ENCODE assay signal across 8 cellular contexts in genomic region chr9:92293452-92294296, GRCh38. TPM values are rescaled to one million over a fixed set of nuclear protein-coding genes. Genes with fewer than 3 reads are reported as not detected.
DNase-seq lines count a peak whose midpoint lies in the region; ATAC-seq, FAIRE-seq and TF ChIP-seq lines count a peak whose summit lies in the region.

TSS of gene IARS1 (minus strand) at chr9:92293697. CDS start at chr9:92289419, 4,278 bp downstream.

- 1% methylated on average over 44 of the region's 63 CpGs for WGBS in HepG2 (ENCODE audit: low lambda C conversion rate)

- peak in 1 of 2 experiments; percentile 26; a peak in 1 of 4 replicates for TF ChIP-seq EP300 in HepG2 (IDR thresholded peaks at IDR 0.05; ENCODE audit: low read depth in 2 of 2, low read length in 2 of 2)
- peak; percentile 78 for TF ChIP-seq EP300 in HepG2 (CRISPR knock-in tag; IDR thresholded peaks at IDR 0.05; ENCODE audit: borderline replicate concordance)

- peak; percentile 87 for FAIRE-seq in HepG2 (lab: Jason Lieb, UNC)

- ATAC-seq in GM19438 (IDR thresholded peaks at IDR 0.05; ENCODE audit: low read depth, unreplicated experiment) (peak; percentile 86), HG03575 (IDR thresholded peaks at IDR 0.05; ENCODE audit: extremely low read depth, insufficient number of reproducible peaks, low FRiP score, unreplicated experiment) (peak; percentile 81), HepG2 (peak; percentile 96)

- no peaks in the 10 kb centered on the region for H3K27me3 Mint-ChIP-seq in CD4-positive, alpha-beta memory T cell

- peaks cover 8% of the 10 kb centered on the region for H3K36me3 ChIP-seq in CD4-positive, alpha-beta memory T cell (ENCODE audit: insufficient read depth, low read length)
- peaks cover 4 to 40% of the 10 kb centered on the region in 2 experiments; a peak in 3 of 5 replicates for H3K36me3 ChIP-seq in HepG2 (replicated peaks in 1 of 2; ENCODE audit: control insufficient read depth in 1 of 2, insufficient read depth in 2 of 2, low read length in 2 of 2)

- CTCF ChIA-PET in CD4-positive, alpha-beta memory T cell (lab: Charles Lee; ENCODE audit: partially characterized antibody) = no interaction called here
- CTCF ChIA-PET in HepG2 (lab: Yijun Ruan, JAX; ENCODE audit: low intra/inter-chr PET ratio, low total read pairs) = no interaction called here

- H3K9ac ChIP-seq in HepG2 (ENCODE audit: insufficient read depth, low read depth, low read length) = peak within 1 kb of the TSS; percentile 93

- no peak for TF ChIP-seq RAD21 in HepG2 (CRISPR knock-in tag; IDR thresholded peaks at IDR 0.05)

- H3K9me3 Mint-ChIP-seq in CD4-positive, alpha-beta memory T cell = peaks cover 0 to 2% (median 0%) of the 10 kb centered on the region in 8 donors

- H3K4me3 ChIP-seq in CD4-positive, alpha-beta memory T cell (ENCODE audit: low read length in 2 of 2) = peak within 1 kb of the TSS; percentile 66 to 77
- peak within 1 kb of the TSS; percentile 78 to 92 (median 82) for H3K4me3 ChIP-seq in HepG2 (replicated peaks in 1 of 3; ENCODE audit: insufficient read depth in 1 of 3, low read depth in 2 of 3, low read length in 3 of 3)

- peak within 1 kb of the TSS; percentile 98 to 99 (median 99) for H3K27ac Mint-ChIP-seq in CD4-positive, alpha-beta memory T cell

- peaks cover 31% of the 10 kb centered on the region for H4K20me1 ChIP-seq in HepG2 (ENCODE audit: insufficient read depth, low read length)

- TF ChIP-seq POLR2A in HepG2 (IDR thresholded peaks at IDR 0.05; ENCODE audit: insufficient read depth in 1 of 2, low read depth in 2 of 2, low read length in 2 of 2) = peak; percentile 95 to 97

- H3K79me2 ChIP-seq in HepG2 (ENCODE audit: insufficient read depth, low read length) = peaks cover 45% of the 10 kb centered on the region

- intact Hi-C loops in CD4-positive, alpha-beta memory T cell (cut with micrococcal nuclease) = loop anchor here (1.0 to 10.0 kb wide), 5 partner anchors 32 to 1279 kb away; partner anchors contain the start of genes BICD2, CENPP, NOL8 and SPTLC1
- intact Hi-C loops in HepG2 (cut with micrococcal nuclease; ENCODE audit: unreplicated experiment) = loop anchor here (2.0 kb wide), 1 partner anchor 341 kb away; no protein-coding TSS in a partner anchor

- H2AFZ ChIP-seq in HepG2 (ENCODE audit: low read length) = no peak within 1 kb of the TSS

- POLR2A ChIA-PET in CD4-positive, alpha-beta memory T cell (lab: Charles Lee; ENCODE audit: partially characterized antibody) = interaction anchor here (0.9 to 2.6 kb wide), 2 partner anchors 14 to 32 kb away, joined by 3 to 18 read pairs; partner anchors contain the start of genes CENPP and NOL8
- POLR2A ChIA-PET in HepG2 (lab: Yijun Ruan, JAX) = interaction anchor here (1.5 kb wide), 1 partner anchor 155 kb away, joined by 5 read pairs; no protein-coding TSS in a partner anchor

- DNase-seq in CD4-positive, alpha-beta memory T cell = peak; percentile 98 to 100 (median 99)
- DNase-seq in NCI-H82 (lab: John Stamatoyannopoulos, UW) (peak; percentile 98), dermis microvascular lymphatic vessel endothelial cell (ENCODE audit: low read depth in 2 of 2) (peak; percentile 94 to 99), HepG2 (ENCODE audit: low spot score) (peak; percentile 96)
- peak; percentile 100 for DNase-seq in activated CD4-positive, alpha-beta T cell treated with anti-CD3 and anti-CD28 coated beads, Interleukin-2, amount 50 U/mL, for 48 hours
- peak; percentile 100 for DNase-seq in stimulated activated CD4-positive, alpha-beta T cell treated with anti-CD3 and anti-CD28 coated beads, Interleukin-4, amount 100 ng/mL, for 1 hour

- H3K4me1 Mint-ChIP-seq in CD4-positive, alpha-beta memory T cell = peaks cover 33 to 84% (median 61%) of the 10 kb centered on the region in 4 donors

- H3K27ac ChIP-seq in CD4-positive, alpha-beta memory T cell (ENCODE audit: low read depth, low read length) = peak within 1 kb of the TSS; percentile 66
- H3K27ac ChIP-seq in HepG2 (ENCODE audit: extremely low read length, insufficient read depth, low read length) = peak within 1 kb of the TSS; percentile 85

- H3K36me3 Mint-ChIP-seq in CD4-positive, alpha-beta memory T cell = peaks cover 17 to 37% of the 10 kb centered on the region in 2 donors

- in situ Hi-C loops in HepG2 (cut with HindIII; ENCODE audit: extremely low pct_ligation_motif_present, low pct_unique_long_range_greater_than_20kb) = no loop called here

- peak within 1 kb of the TSS; percentile 99 for H3K4me2 ChIP-seq in HepG2 (ENCODE audit: low read depth, low read length)

- peaks cover 49% of the 10 kb centered on the region for H3K4me1 ChIP-seq in CD4-positive, alpha-beta memory T cell (ENCODE audit: insufficient read depth, low read length)
- peaks cover 36% of the 10 kb centered on the region for H3K4me1 ChIP-seq in HepG2 (ENCODE audit: insufficient read depth, low read length)

- BruUV-seq in HepG2 (replicated peaks; lab: Mats Ljungman, UMichigan) = TSS peak; percentile 95

- TF ChIP-seq CTCF in HepG2 (CRISPR knock-in tag; IDR thresholded peaks at IDR 0.05) = peak; percentile 91

- H3K9me3 ChIP-seq in CD4-positive, alpha-beta memory T cell (ENCODE audit: control insufficient read depth in 1 of 2, low read length in 2 of 2) = no peaks in the 10 kb centered on the region
- H3K9me3 ChIP-seq in HepG2 (ENCODE audit: low read length) = no peaks in the 10 kb centered on the region

- H3K27me3 ChIP-seq in CD4-positive, alpha-beta memory T cell (ENCODE audit: insufficient read depth, low read length) = no peaks in the 10 kb centered on the region
- H3K27me3 ChIP-seq in HepG2 (ENCODE audit: control insufficient read depth in 1 of 2, insufficient read depth in 2 of 2, low read length in 2 of 2) = no peaks in the 10 kb centered on the region; a peak in 1 of 5 replicates

- peak within 1 kb of the TSS; percentile 97 to 100 (median 98) for H3K4me3 Mint-ChIP-seq in CD4-positive, alpha-beta memory T cell

TF ChIP-seq in HepG2, 621 proteins besides CTCF, POLR2A, EP300 and RAD21 (continues in another document):
- 0 out of 2 replicates have a peak, but pooled peaks have one; percentile 59 for TF ChIP-seq ZNF124 (CRISPR knock-in tag; IDR thresholded peaks at IDR 0.05)
- TF ChIP-seq NR3C1 (CRISPR knock-in tag; IDR thresholded peaks at IDR 0.05) = no peak
- TF ChIP-seq, protein P1, sequence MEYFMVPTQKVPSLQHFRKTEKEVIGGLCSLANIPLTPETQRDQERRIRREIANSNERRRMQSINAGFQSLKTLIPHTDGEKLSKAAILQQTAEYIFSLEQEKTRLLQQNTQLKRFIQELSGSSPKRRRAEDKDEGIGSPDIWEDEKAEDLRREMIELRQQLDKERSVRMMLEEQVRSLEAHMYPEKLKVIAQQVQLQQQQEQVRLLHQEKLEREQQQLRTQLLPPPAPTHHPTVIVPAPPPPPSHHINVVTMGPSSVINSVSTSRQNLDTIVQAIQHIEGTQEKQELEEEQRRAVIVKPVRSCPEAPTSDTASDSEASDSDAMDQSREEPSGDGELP (IDR thresholded peaks at IDR 0.05; ENCODE audit: borderline replicate concordance, low read depth) = peak; percentile 48; the same call in 1 of the 2 replicates
- peak; percentile 81 for TF ChIP-seq TBX2 (CRISPR knock-in tag; IDR thresholded peaks at IDR 0.05; ENCODE audit: borderline replicate concordance)
- TF ChIP-seq ZNF710 (CRISPR knock-in tag; IDR thresholded peaks at IDR 0.05; ENCODE audit: borderline replicate concordance) = peak; percentile 91

RNA-seq across cellular contexts. Expression of gene IARS1, which starts in this region (rescaled TPM):
- total RNA-seq in CD4-positive, alpha-beta memory T cell = 100 to 1,000 TPM; 109 to 112 TPM
- 10 to 100 TPM; 69.7 to 71.3 TPM for polyA plus RNA-seq in CD4-positive, alpha-beta memory T cell
- total RNA-seq in dermis microvascular lymphatic vessel endothelial cell = 94.9 and 122 TPM in 2 replicates
- 185 and 277 TPM in 2 replicates for total RNA-seq in HepG2 (2016; rRNA removed; fragmentation: Illumina TruSeq; extraction: Trizol)
- total RNA-seq in HepG2 (2016; cell fraction: cytosol; rRNA removed; fragmentation: Illumina TruSeq; extraction: Trizol; ENCODE audit: low read depth) = 84.7 and 106 TPM in 2 replicates
- 179 and 271 TPM in 2 replicates for total RNA-seq in HepG2 (2016; cell fraction: insoluble cytoplasmic fraction; rRNA removed; fragmentation: Illumina TruSeq; extraction: Trizol)
- total RNA-seq in HepG2 (2016; cell fraction: membrane; rRNA removed; fragmentation: Illumina TruSeq; extraction: Trizol) = 78.5 and 86.4 TPM in 2 replicates
- total RNA-seq in HepG2 (2016; cell fraction: nucleus; rRNA removed; fragmentation: Illumina TruSeq; extraction: Trizol) = 163 and 177 TPM in 2 replicates
- polyA plus RNA-seq in HepG2 (2011; rRNA removed) = 55.9 and 58.6 TPM in 2 replicates
- polyA plus RNA-seq in HepG2 (2011; cell fraction: cytosol; rRNA removed) = 29.6 and 45.6 TPM in 2 replicates
- polyA plus RNA-seq in HepG2 (2011; cell fraction: nucleus; rRNA removed) = 139 and 184 TPM in 2 replicates
- 119 and 136 TPM in 2 replicates for polyA plus RNA-seq in HepG2 (2012)
- polyA plus RNA-seq in HepG2 (2016; cell fraction: cytosol; fragmentation: Illumina TruSeq; extraction: Trizol; ENCODE audit: low read depth) = 6.9 and 7.5 TPM in 2 replicates
- 143 and 151 TPM in 2 replicates for polyA plus RNA-seq in HepG2 (2016; cell fraction: insoluble cytoplasmic fraction; fragmentation: Illumina TruSeq; extraction: Trizol; ENCODE audit: low read depth)
- 15.1 and 17.8 TPM in 2 replicates for polyA plus RNA-seq in HepG2 (2016; cell fraction: membrane; fragmentation: Illumina TruSeq; extraction: Trizol; ENCODE audit: low read depth)
- polyA plus RNA-seq in HepG2 (2016; cell fraction: nucleus; fragmentation: Illumina TruSeq; extraction: Trizol; ENCODE audit: insufficient read depth, low read depth) = 120 and 132 TPM in 2 replicates
- polyA minus RNA-seq in HepG2 (2011; rRNA and poly(A)+ RNA removed; ENCODE audit: low replicate concordance) = 84.4 and 109 TPM in 2 replicates
- polyA minus RNA-seq in HepG2 (2011; cell fraction: cytosol; rRNA and poly(A)+ RNA removed) = 94.4 and 128 TPM in 2 replicates
- polyA minus RNA-seq in HepG2 (2011; cell fraction: nucleus; rRNA and poly(A)+ RNA removed) = 274 and 399 TPM in 2 replicates

Comparison
In these comparisons a context has a peak if more than half of its experiments do, and no peak if none do; other contexts are left out.
1. Peak in every context shown above with its lines: DNase-seq, ATAC-seq, H3K4me3 ChIP-seq and H3K27ac ChIP-seq.